In genomic region chr17:65656390-65657250, GRCh38 we compare ENCODE assay signal across 13 cellular contexts.
A peak's percentile ranks its signal among the peaks of the same experiment; 100 is the strongest.
DNase-seq lines count a peak whose midpoint lies in the region; ATAC-seq and TF ChIP-seq lines count a peak whose summit lies in the region.
"Had no signal": no experiment of that assay in that cellular context is flagged by ENCODE, and none has a peak within 500 bp of the region (broad histone marks: within the 10 kb centered on the region; RNA-seq: fewer than 3 reads in every experiment).

No MANE protein-coding gene starts in this region.

- H2AK5ac ChIP-seq in neuronal stem cell (ENCODE audit: low read depth, low read length) = no peak overlapping the region

- no peak overlapping the region for H3K23ac ChIP-seq in neuronal stem cell (ENCODE audit: low read depth, low read length, poor library complexity)

- H3K27me3 ChIP-seq in neural progenitor cell = no peaks in the 10 kb centered on the region
- H3K27me3 ChIP-seq in neuronal stem cell (ENCODE audit: control insufficient read depth in 3 of 3, insufficient read depth in 3 of 3, low read depth in 1 of 3, low read length in 3 of 3) = no peaks in the 10 kb centered on the region
- no peaks in the 10 kb centered on the region for H3K27me3 ChIP-seq in effector memory CD4-positive, alpha-beta T cell (replicated peaks; ENCODE audit: control insufficient read depth, insufficient read depth, low read length, poor library complexity, severe bottlenecking)

- H2BK12ac ChIP-seq in neuronal stem cell (ENCODE audit: low read length) = no peak overlapping the region

- peak; percentile 43 for DNase-seq in GM13976 (ENCODE audit: low spot score)
- DNase-seq in neural progenitor cell (ENCODE audit: low spot score) = no peak
- DNase-seq in neuronal stem cell (ENCODE audit: low spot score) = no peak
- no peak for DNase-seq in effector memory CD4-positive, alpha-beta T cell
- no peak for DNase-seq in DMS114 treated with DMSO at 0.1 percent for 48 hours (lab: John Stamatoyannopoulos, UW; ENCODE audit: unreplicated experiment)
- DNase-seq in 8988T = no peak
- DNase-seq: DMS79 treated with DMSO at 0.1 percent for 48 hours; effector CD8-positive, alpha-beta T cell; kidney; psoas muscle; trophoblast cell had no signal

- H3K4me1 ChIP-seq in neural progenitor cell (no peaks in the 10 kb centered on the region), neuronal stem cell (ENCODE audit: control insufficient read depth in 2 of 2, insufficient read depth in 1 of 2, low read depth in 1 of 2, low read length in 2 of 2) (peaks cover 0 to 3% of the 10 kb centered on the region in 2 donors)
- no peaks in the 10 kb centered on the region for H3K4me1 ChIP-seq in effector memory CD4-positive, alpha-beta T cell (ENCODE audit: control insufficient read depth, insufficient read depth, low read length, poor library complexity, severe bottlenecking)
- H3K4me1 ChIP-seq: psoas muscle had no signal

- no peaks in the 10 kb centered on the region for H3K9me3 Mint-ChIP-seq in neural progenitor cell

- H4K91ac ChIP-seq in neuronal stem cell (ENCODE audit: low read depth, low read length, poor library complexity) = no peak overlapping the region

- H3K27ac Mint-ChIP-seq in neural progenitor cell = peak overlapping the region; percentile 55

- no peak overlapping the region for H2BK120ac ChIP-seq in neuronal stem cell (ENCODE audit: low read depth, low read length)

- no peak overlapping the region for H2BK5ac ChIP-seq in neuronal stem cell (ENCODE audit: low read length)

- peaks cover 16% of the 10 kb centered on the region for H3K36me3 Mint-ChIP-seq in neural progenitor cell

- ATAC-seq in GM21447 (IDR thresholded peaks at IDR 0.05; ENCODE audit: unreplicated experiment) = peak; percentile 75
- ATAC-seq in HG03575 (IDR thresholded peaks at IDR 0.05; ENCODE audit: extremely low read depth, insufficient number of reproducible peaks, low FRiP score, unreplicated experiment) = peak; percentile 61
- ATAC-seq: psoas muscle had no signal

- H3K9me3 ChIP-seq in neural progenitor cell (ENCODE audit: low read depth) (no peaks in the 10 kb centered on the region), neuronal stem cell (replicated peaks in 1 of 2; ENCODE audit: control insufficient read depth in 2 of 2, insufficient read depth in 1 of 2, low read depth in 1 of 2, low read length in 2 of 2) (no peaks in the 10 kb centered on the region)
- no peaks in the 10 kb centered on the region for H3K9me3 ChIP-seq in effector memory CD4-positive, alpha-beta T cell (ENCODE audit: control insufficient read depth, low read length)
- H3K9me3 ChIP-seq: psoas muscle had no signal

- peaks cover 4% of the 10 kb centered on the region for H3K27me3 Mint-ChIP-seq in neural progenitor cell (ENCODE audit: insufficient read depth, low read depth)

- no peak overlapping the region for H3K27ac ChIP-seq in neural progenitor cell
- H3K27ac ChIP-seq in neuronal stem cell (replicated peaks; ENCODE audit: low read length) = no peak overlapping the region
- H3K27ac ChIP-seq in effector memory CD4-positive, alpha-beta T cell (ENCODE audit: insufficient read depth, low read length, poor library complexity, severe bottlenecking) = no peak overlapping the region
- H3K27ac ChIP-seq: psoas muscle had no signal

- no peak overlapping the region for H3K9ac ChIP-seq in neural progenitor cell
- H3K9ac ChIP-seq in neuronal stem cell (ENCODE audit: low read depth, low read length, poor library complexity) = no peak overlapping the region

- H3K14ac ChIP-seq in neuronal stem cell (ENCODE audit: low read length) = no peak overlapping the region

- TF ChIP-seq CTCF in GM13976 (IDR thresholded peaks at IDR 0.05; ENCODE audit: borderline replicate concordance, control extremely low read depth, extremely low read depth, insufficient read depth, missing control alignments) = no peak
- TF ChIP-seq CTCF in neural progenitor cell (IDR thresholded peaks at IDR 0.05) = no peak

- H2AFZ ChIP-seq in neural progenitor cell (replicated peaks) (no peak overlapping the region), neuronal stem cell (ENCODE audit: low read length) (no peak overlapping the region)

- no peak overlapping the region for H3K18ac ChIP-seq in neuronal stem cell (ENCODE audit: low read length)

- in situ Hi-C loops in GM13976 (cut with MboI; ENCODE audit: low sequenced_read_pairs, unreplicated experiment) = no loop called here

- H3K4me2 ChIP-seq in neural progenitor cell = no peak overlapping the region
- no peak overlapping the region for H3K4me2 ChIP-seq in neuronal stem cell (ENCODE audit: insufficient read depth, low read length, poor library complexity, severe bottlenecking)

- H3K79me1 ChIP-seq in neuronal stem cell (ENCODE audit: low read depth, low read length) = no peaks in the 10 kb centered on the region

- H2BK15ac ChIP-seq in neuronal stem cell (ENCODE audit: low read length) = no peak overlapping the region

- H3K36me3 ChIP-seq in neural progenitor cell (no peaks in the 10 kb centered on the region), neuronal stem cell (replicated peaks in 1 of 2; ENCODE audit: control insufficient read depth in 2 of 2, insufficient read depth in 2 of 2, low read length in 2 of 2) (no peaks in the 10 kb centered on the region)
- no peaks in the 10 kb centered on the region for H3K36me3 ChIP-seq in effector memory CD4-positive, alpha-beta T cell (ENCODE audit: control insufficient read depth, insufficient read depth, low read length)

- no peaks in the 10 kb centered on the region for H4K20me1 ChIP-seq in neural progenitor cell (ENCODE audit: low read depth)

- WGBS in neuronal stem cell (ENCODE audit: extremely low coverage in 2 of 2, insufficient read length in 2 of 2, insufficient replicate concordance in 1 of 2), 2 donors = no CpG with 5 or more reads among the region's 7 CpGs

- no peak overlapping the region for H4K8ac ChIP-seq in neuronal stem cell (ENCODE audit: low read depth, low read length)

- H3K4me1 Mint-ChIP-seq in neural progenitor cell = peaks cover 15% of the 10 kb centered on the region

- H3K79me2 ChIP-seq in neural progenitor cell (ENCODE audit: low read depth) = no peaks in the 10 kb centered on the region

- H3K4me3 ChIP-seq in neural progenitor cell = no peak overlapping the region
- H3K4me3 ChIP-seq in neuronal stem cell (ENCODE audit: low read length in 2 of 2) = no peak overlapping the region
- no peak overlapping the region for H3K4me3 ChIP-seq in effector memory CD4-positive, alpha-beta T cell (ENCODE audit: insufficient read depth, low read depth, low read length, poor library complexity, severe bottlenecking)
- H3K4me3 ChIP-seq: psoas muscle had no signal

- no peak overlapping the region for H3K4me3 Mint-ChIP-seq in neural progenitor cell

- no peak overlapping the region for H3K4ac ChIP-seq in neuronal stem cell (ENCODE audit: low read length)

- no peaks in the 10 kb centered on the region for H3F3A ChIP-seq in neural progenitor cell (ENCODE audit: low read depth)
